Comparison of ENCODE assay signal across 9 cellular contexts in genomic region chr16:2482181-2483107, GRCh38. TPM values are rescaled to one million over a fixed set of nuclear protein-coding genes. Genes with fewer than 3 reads are reported as not detected.
DNase-seq lines count a peak whose midpoint lies in the region; ATAC-seq, FAIRE-seq and TF ChIP-seq lines count a peak whose summit lies in the region.
"Had no signal": no experiment of that assay in that cellular context is flagged by ENCODE, and none has a peak within 500 bp of the region (broad histone marks: within the 10 kb centered on the region; RNA-seq: fewer than 3 reads in every experiment).

No MANE protein-coding gene starts in this region.

- H3K4me1 ChIP-seq in K562 (replicated peaks in 1 of 2; ENCODE audit: control insufficient read depth in 2 of 2, insufficient read depth in 2 of 2, low read length in 2 of 2) (peaks cover 58 to 97% of the 10 kb centered on the region in 2 experiments), kidney (ENCODE audit: control insufficient read depth in 1 of 2, insufficient read depth in 1 of 2, low read depth in 1 of 2, low read length in 2 of 2) (peaks cover 24 to 62% of the 10 kb centered on the region in 2 donors), subcutaneous abdominal adipose tissue (ENCODE audit: control insufficient read depth in 5 of 5, insufficient read depth in 5 of 5, low read length in 5 of 5) (peaks cover 5 to 54% (median 36%) of the 10 kb centered on the region in 5 donors)

- no peak for TF ChIP-seq RAD21 in K562 (CRISPR knock-in tag; conservative IDR thresholded peaks at IDR 0.05 in 1 of 2, IDR thresholded peaks at IDR 0.05 in 1 of 2)

- H3K27me3 Mint-ChIP-seq in activated CD8-positive, alpha-beta T cell treated with anti-CD3 and anti-CD28 coated beads for 36 hours: no peaks in the 10 kb centered on the region
- H3K27me3 Mint-ChIP-seq: activated CD4-positive, alpha-beta T cell treated with anti-CD3 and anti-CD28 coated beads, Interleukin-2, amount 10 ng/mL, durations not matched to agents 7 days and 5 days had no signal

- WGBS in K562 (ENCODE audit: insufficient coverage, low coverage, missing lambda C conversion rate): 84% methylated on average over 18 of the region's 28 CpGs

- no peak for ATAC-seq in K562
- no peak for ATAC-seq in activated CD8-positive, alpha-beta T cell treated with anti-CD3 and anti-CD28 coated beads for 36 hours

- in situ Hi-C loops in K562 (cut with MboI): no loop called here

- H3K36me3 Mint-ChIP-seq in activated CD8-positive, alpha-beta T cell treated with anti-CD3 and anti-CD28 coated beads for 36 hours (ENCODE audit: low read depth): no peaks in the 10 kb centered on the region

- H3K9ac ChIP-seq in K562 (ENCODE audit: insufficient read depth in 1 of 2, low read depth in 2 of 2, low read length in 2 of 2) (peak overlapping the region in 1 of 2 experiments; percentile 86; a peak in 2 of 4 replicates), kidney (ENCODE audit: low read length in 2 of 2) (peak overlapping the region; percentile 24 to 43), subcutaneous abdominal adipose tissue (ENCODE audit: low read length in 5 of 5) (peak overlapping the region in 4 of 5 donors; percentile 25 to 69 (median 45))

- no peak for TF ChIP-seq EP300 in K562 (IDR thresholded peaks at IDR 0.05; ENCODE audit: low read length)

- H3K4me1 Mint-ChIP-seq in activated CD8-positive, alpha-beta T cell treated with anti-CD3 and anti-CD28 coated beads for 36 hours (ENCODE audit: low read depth): peaks cover 19% of the 10 kb centered on the region

- no peak overlapping the region for H3K4me3 Mint-ChIP-seq in activated CD8-positive, alpha-beta T cell treated with anti-CD3 and anti-CD28 coated beads for 36 hours
- H3K4me3 Mint-ChIP-seq: activated CD4-positive, alpha-beta T cell treated with anti-CD3 and anti-CD28 coated beads, Interleukin-2, amount 10 ng/mL, durations not matched to agents 7 days and 5 days had no signal

- peaks cover 97% of the 10 kb centered on the region for H3K79me2 ChIP-seq in K562 (ENCODE audit: control insufficient read depth, insufficient read depth, low read length)

- H3K27me3 ChIP-seq in K562 (ENCODE audit: control insufficient read depth in 2 of 2, insufficient read depth in 2 of 2, low read length in 2 of 2) (no peaks in the 10 kb centered on the region), subcutaneous abdominal adipose tissue (ENCODE audit: control insufficient read depth in 5 of 5, insufficient read depth in 4 of 5, low read length in 5 of 5) (no peaks in the 10 kb centered on the region)

- intact Hi-C loops in K562 (cut with micrococcal nuclease): no loop called here
- intact Hi-C loops in kidney (cut with DNase I): no loop called here
- intact Hi-C loops in activated CD8-positive, alpha-beta T cell treated with anti-CD3 and anti-CD28 coated beads for 36 hours (cut with micrococcal nuclease): no loop called here

- H3K9me1 ChIP-seq in K562 (ENCODE audit: control insufficient read depth, insufficient read depth, low read length): no peaks in the 10 kb centered on the region

- H3K9me3 ChIP-seq in K562 (replicated peaks; ENCODE audit: control insufficient read depth, insufficient read depth, low read depth, low read length) (no peaks in the 10 kb centered on the region), kidney (ENCODE audit: control insufficient read depth in 1 of 2, low read length in 2 of 2) (no peaks in the 10 kb centered on the region), subcutaneous abdominal adipose tissue (ENCODE audit: control insufficient read depth in 5 of 5, low read length in 5 of 5) (no peaks in the 10 kb centered on the region)

- H3K9me3 Mint-ChIP-seq in activated CD8-positive, alpha-beta T cell treated with anti-CD3 and anti-CD28 coated beads for 36 hours: no peaks in the 10 kb centered on the region
- H3K9me3 Mint-ChIP-seq: activated CD4-positive, alpha-beta T cell treated with anti-CD3 and anti-CD28 coated beads, Interleukin-2, amount 10 ng/mL, durations not matched to agents 7 days and 5 days had no signal

- no TSS peak for BruUV-seq in K562 (replicated peaks; lab: Mats Ljungman, UMichigan)

- no peak for FAIRE-seq in K562 (lab: Jason Lieb, UNC)
- no peak for FAIRE-seq in kidney (lab: Jason Lieb, UNC)

- CTCF ChIA-PET in K562 (lab: Yijun Ruan, JAX; ENCODE audit: low intra/inter-chr PET ratio): no interaction called here
- CTCF ChIA-PET in activated CD8-positive, alpha-beta T cell treated with anti-CD3 and anti-CD28 coated beads for 36 hours (lab: Charles Lee): no interaction called here

- no peak overlapping the region for H3K4me2 ChIP-seq in K562 (ENCODE audit: insufficient read depth, low read length)

- no peak overlapping the region for H2AFZ ChIP-seq in K562 (ENCODE audit: low read depth, low read length)

- no peak for TF ChIP-seq POLR2A in K562 (conservative IDR thresholded peaks at IDR 0.05)
- no peak for TF ChIP-seq POLR2A in erythroblast (IDR thresholded peaks at IDR 0.05; ENCODE audit: low read length)

- H4K20me1 ChIP-seq in K562 (replicated peaks; ENCODE audit: control insufficient read depth, insufficient read depth, low read length): peaks cover 5% of the 10 kb centered on the region; the same call in 1 of the 2 replicates

- H3K27ac ChIP-seq in K562 (ENCODE audit: extremely low read depth, low read depth, low read length) (no peak overlapping the region; the same call in 2 of the 3 replicates), kidney (ENCODE audit: low read depth in 2 of 2, low read length in 2 of 2) (peak overlapping the region; percentile 75 to 78), subcutaneous abdominal adipose tissue (ENCODE audit: low read depth, low read length) (peak overlapping the region; percentile 60)

- POLR2A ChIA-PET in K562 (lab: Yijun Ruan, JAX): interaction anchor here (0.6 to 1.9 kb wide), 5 partner anchors 10 to 55 kb away, joined by 3 to 10 read pairs (median 4); partner anchors contain the start of gene TEDC2
- POLR2A ChIA-PET in activated CD8-positive, alpha-beta T cell treated with anti-CD3 and anti-CD28 coated beads for 36 hours (lab: Charles Lee): interaction anchor here (0.8 to 1.7 kb wide), 3 partner anchors 12 to 33 kb away, joined by 3 to 5 read pairs (median 4); no protein-coding TSS in a partner anchor

- TF ChIP-seq CTCF in HFF-Myc (IDR thresholded peaks at IDR 0.05; ENCODE audit: low read depth, low read length, missing control alignments): no peak
- TF ChIP-seq CTCF in K562 (IDR thresholded peaks at IDR 0.05 in 2 of 3, conservative IDR thresholded peaks at IDR 0.05 in 1 of 3; ENCODE audit: insufficient read depth in 2 of 3, low read depth in 1 of 3, low read length in 3 of 3): no peak
- TF ChIP-seq CTCF in kidney (IDR thresholded peaks at IDR 0.05; ENCODE audit: borderline replicate concordance, extremely low read depth, insufficient read depth): no peak
- no peak for TF ChIP-seq CTCF in activated CD8-positive, alpha-beta T cell treated with anti-CD3 and anti-CD28 coated beads for 36 hours (IDR thresholded peaks at IDR 0.05)

- H3K36me3 ChIP-seq in K562 (ENCODE audit: control insufficient read depth, insufficient read depth, low read length) (peaks cover 44% of the 10 kb centered on the region; the same call in 2 of the 3 replicates), kidney (ENCODE audit: control insufficient read depth in 1 of 2, insufficient read depth in 2 of 2, low read length in 2 of 2) (no peaks in the 10 kb centered on the region), subcutaneous abdominal adipose tissue (ENCODE audit: control insufficient read depth in 5 of 5, insufficient read depth in 5 of 5, low read length in 5 of 5) (peaks cover 0 to 3% (median 0%) of the 10 kb centered on the region in 5 donors)

- H3K27ac Mint-ChIP-seq in activated CD8-positive, alpha-beta T cell treated with anti-CD3 and anti-CD28 coated beads for 36 hours: no peak overlapping the region
- H3K27ac Mint-ChIP-seq: activated CD4-positive, alpha-beta T cell treated with anti-CD3 and anti-CD28 coated beads, Interleukin-2, amount 10 ng/mL, durations not matched to agents 7 days and 5 days had no signal

- DNase-seq in HFF-Myc (ENCODE audit: extremely low read depth, low read depth) (no peak), K562 (ENCODE audit: extremely low read depth in 1 of 4, low spot score in 3 of 4) (peak in 2 of 4 experiments; percentile 36 to 39), kidney (peak; percentile 82), kidney glomerular epithelial cell (lab: John Stamatoyannopoulos, UW) (no peak), ureter (ENCODE audit: low spot score) (no peak), erythroblast (lab: John Stamatoyannopoulos, UW) (no peak)
- DNase-seq in activated CD8-positive, alpha-beta T cell treated with anti-CD3 and anti-CD28 coated beads for 36 hours: no peak
- DNase-seq: activated CD4-positive, alpha-beta T cell treated with anti-CD3 and anti-CD28 coated beads, Interleukin-2, amount 10 ng/mL, durations not matched to agents 7 days and 5 days had no signal

- H3K4me3 ChIP-seq in HFF-Myc (replicated peaks; ENCODE audit: low read depth, low read length) (peak overlapping the region; percentile 16; the same call in 1 of the 2 replicates), K562 (no peak overlapping the region), kidney (ENCODE audit: low read length in 2 of 2) (peak overlapping the region in 1 of 2 donors; percentile 21), subcutaneous abdominal adipose tissue (ENCODE audit: low read depth in 1 of 5, low read length in 5 of 5) (peak overlapping the region in 4 of 5 donors; percentile 22 to 46 (median 34))

RNA-seq across cellular contexts. Expression of gene TBC1D24, which starts 7.5 kb away (rescaled TPM):
- total RNA-seq in K562 (2011; cell fraction: chromatin; rRNA removed; ENCODE audit: low replicate concordance): 29.2 and 69.3 TPM in 2 replicates
- total RNA-seq in K562 (2011; cell fraction: nucleolus; rRNA removed): 36.9 and 38.2 TPM in 2 replicates
- total RNA-seq in K562 (2011; cell fraction: nucleoplasm; rRNA removed): 27.0 and 36.9 TPM in 2 replicates
- 7.2 and 13.4 TPM in 2 replicates for total RNA-seq in K562 (2014; rRNA removed)
- 4.2 and 4.9 TPM in 2 replicates for total RNA-seq in K562 (2014; rRNA removed; fragmentation: Illumina TruSeq; extraction: Trizol)
- 9.1 and 11.2 TPM in 2 replicates for total RNA-seq in K562 (2015; rRNA removed; fragmentation: Illumina TruSeq; extraction: Trizol)
- 22.6 and 24.3 TPM in 2 replicates for total RNA-seq in K562 (2021)
- 5.7 and 9.4 TPM in 2 replicates for polyA plus RNA-seq in K562 (2011; rRNA removed)
- polyA plus RNA-seq in K562 (2011; cell fraction: cytosol; rRNA removed): 7.1 and 12.3 TPM in 2 replicates
- 22.9 and 34.2 TPM in 2 replicates for polyA plus RNA-seq in K562 (2011; cell fraction: nucleus; rRNA removed)
- 8.5 and 9.1 TPM in 2 replicates for polyA plus RNA-seq in K562 (2012)
- polyA plus RNA-seq in K562 (2014; fragmentation: Illumina TruSeq; extraction: Trizol): 7.2 and 9.4 TPM in 2 replicates
- 1 to 10 TPM; 1.7 to 4.2 TPM for polyA plus RNA-seq in K562 (2014; fragmentation: Nextera tagmentation; extraction: Ambion mirVana)
- polyA plus RNA-seq in K562 (2014; rRNA removed): 8.3 and 9.3 TPM in 2 replicates
- polyA minus RNA-seq in K562 (2011; rRNA and poly(A)+ RNA removed): 6.5 and 9.7 TPM in 2 replicates
- 13.1 and 14.3 TPM in 2 replicates for polyA minus RNA-seq in K562 (2011; cell fraction: cytosol; rRNA and poly(A)+ RNA removed)
- polyA minus RNA-seq in K562 (2011; cell fraction: nucleus; rRNA and poly(A)+ RNA removed): 12.5 and 15.3 TPM in 2 replicates
- 25.7 TPM for total RNA-seq in kidney
- polyA plus RNA-seq in kidney (ENCODE audit: insufficient read depth, low read depth, low replicate concordance): 23.9 TPM
- total RNA-seq in activated CD8-positive, alpha-beta T cell treated with anti-CD3 and anti-CD28 coated beads for 36 hours: 10 to 100 TPM; 16.6 to 16.7 TPM
- total RNA-seq in ureter: 6.5 TPM

RNA-seq across cellular contexts. Expression of gene NTN3, which starts 11.3 kb away (rescaled TPM):
- 0.42 TPM in 1 of 2 replicates, not detected in the other for total RNA-seq in K562 (2011; cell fraction: chromatin; rRNA removed; ENCODE audit: low replicate concordance)
- 0.13 and 0.17 TPM in 2 replicates for total RNA-seq in K562 (2011; cell fraction: nucleolus; rRNA removed)
- total RNA-seq in K562 (2011; cell fraction: nucleoplasm; rRNA removed): not detected in 2 replicates
- total RNA-seq in K562 (2014; rRNA removed) (not detected in 2 replicates), K562 (2014; rRNA removed; fragmentation: Illumina TruSeq; extraction: Trizol) (not detected in 2 replicates), K562 (2015; rRNA removed; fragmentation: Illumina TruSeq; extraction: Trizol) (not detected in 2 replicates), K562 (2021) (not detected in 2 replicates), kidney (0.28 TPM), ureter (not detected)
- polyA plus RNA-seq in K562 (2011; rRNA removed) (not detected in 2 replicates), K562 (2014; fragmentation: Illumina TruSeq; extraction: Trizol) (not detected in 2 replicates), K562 (2014; fragmentation: Nextera tagmentation; extraction: Ambion mirVana) (not detected), K562 (2014; rRNA removed) (not detected in 2 replicates), kidney (ENCODE audit: insufficient read depth, low read depth, low replicate concordance) (not detected)
- not detected in 2 replicates for polyA plus RNA-seq in K562 (2011; cell fraction: cytosol; rRNA removed)
- not detected in 2 replicates for polyA plus RNA-seq in K562 (2011; cell fraction: nucleus; rRNA removed)
- 0.07 and 0.08 TPM in 2 replicates for polyA plus RNA-seq in K562 (2012)
- polyA minus RNA-seq in K562 (2011; rRNA and poly(A)+ RNA removed): not detected in 2 replicates
- polyA minus RNA-seq in K562 (2011; cell fraction: cytosol; rRNA and poly(A)+ RNA removed): not detected in 2 replicates
- polyA minus RNA-seq in K562 (2011; cell fraction: nucleus; rRNA and poly(A)+ RNA removed): not detected in 2 replicates
- total RNA-seq in activated CD8-positive, alpha-beta T cell treated with anti-CD3 and anti-CD28 coated beads for 36 hours: not detected
- total RNA-seq: activated CD4-positive, alpha-beta T cell treated with anti-CD3 and anti-CD28 coated beads, Interleukin-2, amount 10 ng/mL, durations not matched to agents 7 days and 5 days had no signal

RNA-seq across cellular contexts. Expression of gene TEDC2, which starts 22.5 kb away (rescaled TPM):
- total RNA-seq in K562 (2011; cell fraction: chromatin; rRNA removed; ENCODE audit: low replicate concordance): 28.4 and 114 TPM in 2 replicates
- 102 and 124 TPM in 2 replicates for total RNA-seq in K562 (2011; cell fraction: nucleolus; rRNA removed)
- total RNA-seq in K562 (2011; cell fraction: nucleoplasm; rRNA removed): 40.8 and 51.4 TPM in 2 replicates
- total RNA-seq in K562 (2014; rRNA removed) (50.2 and 66.0 TPM in 2 replicates), K562 (2014; rRNA removed; fragmentation: Illumina TruSeq; extraction: Trizol) (6.4 and 11.6 TPM in 2 replicates), K562 (2015; rRNA removed; fragmentation: Illumina TruSeq; extraction: Trizol) (25.8 and 28.4 TPM in 2 replicates), K562 (2021) (43.0 and 46.1 TPM in 2 replicates), kidney (1.4 TPM), ureter (1.5 TPM)
- polyA plus RNA-seq in K562 (2011; rRNA removed) (11.5 and 19.7 TPM in 2 replicates), K562 (2014; fragmentation: Illumina TruSeq; extraction: Trizol) (17.6 and 21.1 TPM in 2 replicates), K562 (2014; fragmentation: Nextera tagmentation; extraction: Ambion mirVana) (1 to 10 TPM in 1 of 2 experiments, under 1 TPM in 1; 0.75 to 2.2 TPM), K562 (2014; rRNA removed) (46.1 and 57.0 TPM in 2 replicates), kidney (ENCODE audit: insufficient read depth, low read depth, low replicate concordance) (1.7 TPM)
- 12.4 and 30.6 TPM in 2 replicates for polyA plus RNA-seq in K562 (2011; cell fraction: cytosol; rRNA removed)
- polyA plus RNA-seq in K562 (2011; cell fraction: nucleus; rRNA removed): 115 and 152 TPM in 2 replicates
- polyA plus RNA-seq in K562 (2012): 25.5 and 36.0 TPM in 2 replicates
- 3.6 and 6.3 TPM in 2 replicates for polyA minus RNA-seq in K562 (2011; rRNA and poly(A)+ RNA removed)
- 5.9 and 8.8 TPM in 2 replicates for polyA minus RNA-seq in K562 (2011; cell fraction: cytosol; rRNA and poly(A)+ RNA removed)
- polyA minus RNA-seq in K562 (2011; cell fraction: nucleus; rRNA and poly(A)+ RNA removed): 44.7 and 53.2 TPM in 2 replicates
- 10 to 100 TPM; 23.2 to 30.7 TPM for total RNA-seq in activated CD8-positive, alpha-beta T cell treated with anti-CD3 and anti-CD28 coated beads for 36 hours

RNA-seq across cellular contexts. Expression of gene ATP6V0C, which starts 31.3 kb away (rescaled TPM):
- 30.3 and 91.0 TPM in 2 replicates for total RNA-seq in K562 (2011; cell fraction: chromatin; rRNA removed; ENCODE audit: low replicate concordance)
- 132 and 138 TPM in 2 replicates for total RNA-seq in K562 (2011; cell fraction: nucleolus; rRNA removed)
- total RNA-seq in K562 (2011; cell fraction: nucleoplasm; rRNA removed): 102 and 104 TPM in 2 replicates
- total RNA-seq in K562 (2014; rRNA removed) (28.4 and 48.6 TPM in 2 replicates), K562 (2014; rRNA removed; fragmentation: Illumina TruSeq; extraction: Trizol) (10.2 and 10.8 TPM in 2 replicates), K562 (2015; rRNA removed; fragmentation: Illumina TruSeq; extraction: Trizol) (22.7 and 24.3 TPM in 2 replicates), K562 (2021) (213 and 228 TPM in 2 replicates), kidney (303 TPM), ureter (170 TPM)
- polyA plus RNA-seq in K562 (2011; rRNA removed) (7.1 and 14.1 TPM in 2 replicates), K562 (2014; fragmentation: Illumina TruSeq; extraction: Trizol) (44.5 and 83.3 TPM in 2 replicates), K562 (2014; fragmentation: Nextera tagmentation; extraction: Ambion mirVana) (1 to 10 TPM; 2.9 to 5.2 TPM), K562 (2014; rRNA removed) (63.0 and 66.3 TPM in 2 replicates), kidney (ENCODE audit: insufficient read depth, low read depth, low replicate concordance) (520 TPM)
- 28.4 and 49.5 TPM in 2 replicates for polyA plus RNA-seq in K562 (2011; cell fraction: cytosol; rRNA removed)
- polyA plus RNA-seq in K562 (2011; cell fraction: nucleus; rRNA removed): 18.4 and 28.6 TPM in 2 replicates
- polyA plus RNA-seq in K562 (2012): 228 and 237 TPM in 2 replicates
- polyA minus RNA-seq in K562 (2011; rRNA and poly(A)+ RNA removed): 4.5 and 5.5 TPM in 2 replicates
- polyA minus RNA-seq in K562 (2011; cell fraction: cytosol; rRNA and poly(A)+ RNA removed): 81.8 and 143 TPM in 2 replicates
- polyA minus RNA-seq in K562 (2011; cell fraction: nucleus; rRNA and poly(A)+ RNA removed): 8.2 and 10.8 TPM in 2 replicates
- 10 to 100 TPM; 85.9 to 88.6 TPM for total RNA-seq in activated CD8-positive, alpha-beta T cell treated with anti-CD3 and anti-CD28 coated beads for 36 hours

RNA-seq across cellular contexts. Expression of gene AMDHD2, which starts 37.7 kb away (rescaled TPM):
- 56.1 and 256 TPM in 2 replicates for total RNA-seq in K562 (2011; cell fraction: chromatin; rRNA removed; ENCODE audit: low replicate concordance)
- total RNA-seq in K562 (2011; cell fraction: nucleolus; rRNA removed): 207 and 245 TPM in 2 replicates
- total RNA-seq in K562 (2011; cell fraction: nucleoplasm; rRNA removed): 104 and 109 TPM in 2 replicates
- total RNA-seq in K562 (2014; rRNA removed) (39.5 and 48.7 TPM in 2 replicates), K562 (2014; rRNA removed; fragmentation: Illumina TruSeq; extraction: Trizol) (2.0 and 3.6 TPM in 2 replicates), K562 (2015; rRNA removed; fragmentation: Illumina TruSeq; extraction: Trizol) (23.0 and 24.9 TPM in 2 replicates), K562 (2021) (42.3 and 55.1 TPM in 2 replicates), kidney (52.1 TPM), ureter (23.2 TPM)
- polyA plus RNA-seq in K562 (2011; rRNA removed) (11.7 and 19.0 TPM in 2 replicates), K562 (2014; fragmentation: Illumina TruSeq; extraction: Trizol) (10.1 and 18.1 TPM in 2 replicates), K562 (2014; fragmentation: Nextera tagmentation; extraction: Ambion mirVana) (under 1 TPM in 1 of 2 experiments, not detected in 1; 0.38 TPM), K562 (2014; rRNA removed) (54.4 and 56.9 TPM in 2 replicates), kidney (ENCODE audit: insufficient read depth, low read depth, low replicate concordance) (51.8 TPM)
- polyA plus RNA-seq in K562 (2011; cell fraction: cytosol; rRNA removed): 12.6 and 34.7 TPM in 2 replicates
- polyA plus RNA-seq in K562 (2011; cell fraction: nucleus; rRNA removed): 186 and 323 TPM in 2 replicates
- polyA plus RNA-seq in K562 (2012): 37.8 and 57.1 TPM in 2 replicates
- polyA minus RNA-seq in K562 (2011; rRNA and poly(A)+ RNA removed): 2.0 and 5.0 TPM in 2 replicates
- polyA minus RNA-seq in K562 (2011; cell fraction: cytosol; rRNA and poly(A)+ RNA removed): 11.7 and 14.9 TPM in 2 replicates
- 48.8 and 59.8 TPM in 2 replicates for polyA minus RNA-seq in K562 (2011; cell fraction: nucleus; rRNA and poly(A)+ RNA removed)
- total RNA-seq in activated CD8-positive, alpha-beta T cell treated with anti-CD3 and anti-CD28 coated beads for 36 hours: 10 to 100 TPM; 28.2 to 29.0 TPM
